18 cellular contexts compared by ENCODE assay signal in genomic region chr2:20149703-20150030, GRCh38.
DNase-seq lines count a peak whose midpoint lies in the region; ATAC-seq, FAIRE-seq and TF ChIP-seq lines count a peak whose summit lies in the region.
"Had no signal": no experiment of that assay in that cellular context is flagged by ENCODE, and none has a peak within 500 bp of the region (broad histone marks: within the 10 kb centered on the region; RNA-seq: fewer than 3 reads in every experiment).

No MANE protein-coding gene starts in this region.

- H2BK20ac ChIP-seq in H1 (ENCODE audit: low read length) = peak overlapping the region; percentile 91

- CTCF ChIA-PET in BJ (lab: Yijun Ruan, JAX) (interaction anchor here (1.3 kb wide), 1 partner anchor 13 kb away, joined by 5 read pairs; no protein-coding TSS in a partner anchor), H1 (lab: Charles Lee; ENCODE audit: partially characterized antibody) (interaction anchor here (1.5 kb wide), 1 partner anchor 41 kb away, joined by 4 read pairs; no protein-coding TSS in a partner anchor)

- peak overlapping the region; percentile 73; the same call in 1 of the 2 replicates for H2BK12ac ChIP-seq in H1 (ENCODE audit: low read depth, low read length)
- H2BK12ac ChIP-seq in neuronal stem cell (ENCODE audit: low read length) = no peak overlapping the region

- H2BK15ac ChIP-seq in H1 (ENCODE audit: low read length) (peak overlapping the region; percentile 36; the same call in 1 of the 2 replicates), neuronal stem cell (ENCODE audit: low read length) (no peak overlapping the region)

- no peak overlapping the region for H3K56ac ChIP-seq in H1 (replicated peaks; ENCODE audit: insufficient read length, low read depth, low read length)

- H2BK5ac ChIP-seq in H1 (ENCODE audit: low read depth, low read length) = peak overlapping the region; percentile 71; the same call in 1 of the 2 replicates
- H2BK5ac ChIP-seq in neuronal stem cell (ENCODE audit: low read length) = no peak overlapping the region

- H3K14ac ChIP-seq in H1 (ENCODE audit: insufficient read length) (no peak overlapping the region), neuronal stem cell (ENCODE audit: low read length) (no peak overlapping the region)

- H3K4me3 ChIP-seq in BJ (ENCODE audit: low read depth, low read length) = 0 out of 2 replicates have a peak overlapping the region, but pooled peaks have one; percentile 1
- H3K4me3 ChIP-seq in NB4 (ENCODE audit: low read depth, low read length) = no peak overlapping the region
- no peak overlapping the region for H3K4me3 ChIP-seq in H1 (ENCODE audit: extremely low read depth in 1 of 4, insufficient read depth in 2 of 4, low read depth in 3 of 4, low read length in 4 of 4)
- H3K4me3 ChIP-seq in neuronal stem cell (ENCODE audit: low read length in 2 of 2) = no peak overlapping the region
- H3K4me3 ChIP-seq: lung, right atrium auricular region had no signal

- no peaks in the 10 kb centered on the region for H3K23me2 ChIP-seq in H1 (ENCODE audit: low read depth, low read length)

- FAIRE-seq in H1 (lab: Jason Lieb, UNC) = no peak
- FAIRE-seq: RCC 7860, TTC549 had no signal

- TF ChIP-seq EP300 in H1 (IDR thresholded peaks at IDR 0.05; ENCODE audit: borderline replicate concordance in 1 of 2, low read depth in 2 of 2, low read length in 2 of 2) = no peak

- H3K9ac ChIP-seq in H1 (replicated peaks in 1 of 4; ENCODE audit: extremely low read depth in 1 of 4, low read depth in 3 of 4, low read length in 3 of 4) = no peak overlapping the region
- no peak overlapping the region for H3K9ac ChIP-seq in neuronal stem cell (ENCODE audit: low read depth, low read length, poor library complexity)

- H3K79me2 ChIP-seq in H1 (ENCODE audit: control insufficient read depth in 1 of 2, insufficient read depth in 2 of 2, low read length in 2 of 2) = no peaks in the 10 kb centered on the region

- TF ChIP-seq CTCF in BJ (IDR thresholded peaks at IDR 0.05; ENCODE audit: insufficient read depth, low read depth, low read length) = no peak
- no peak for TF ChIP-seq CTCF in NB4 (IDR thresholded peaks at IDR 0.05; ENCODE audit: low read depth, low read length)
- no peak for TF ChIP-seq CTCF in H1 (IDR thresholded peaks at IDR 0.05; ENCODE audit: control extremely low read depth in 1 of 3, insufficient read depth in 1 of 3, low read depth in 1 of 3, low read length in 3 of 3)

- DNase-seq in BJ (ENCODE audit: low read depth) = no peak
- no peak for DNase-seq in NB4 (ENCODE audit: low read depth)
- DNase-seq in H1 (ENCODE audit: low read depth in 1 of 2, low spot score in 2 of 2) = no peak
- DNase-seq in neuronal stem cell (ENCODE audit: low spot score) = no peak
- no peak for DNase-seq in HCEC 1CT
- no peak for DNase-seq in activated CD8-positive, alpha-beta memory T cell treated with anti-CD3 and anti-CD28 coated beads, Interleukin-2, amount 50 U/mL, for 48 hours
- DNase-seq: activated CD4-positive, alpha-beta T cell treated with anti-CD3 and anti-CD28 coated beads, Interleukin-2, amount 50 U/mL, for 1 hour; activated naive CD4-positive, alpha-beta T cell treated with anti-CD3 and anti-CD28 coated beads, Interleukin-2, amount 50 U/mL, for 16 hours; activated T-cell treated with anti-CD3 and anti-CD28 coated beads, Interleukin-2, amount 50 U/mL, for 1 hour; naive thymus-derived CD8-positive, alpha-beta T cell; NCI-H2029; NCI-H526 had no signal

- H4K91ac ChIP-seq in H1 (replicated peaks; ENCODE audit: insufficient read length, low read length) = peak overlapping the region; percentile 6
- H4K91ac ChIP-seq in neuronal stem cell (ENCODE audit: low read depth, low read length, poor library complexity) = no peak overlapping the region

- WGBS in H1 (ENCODE audit: extremely low coverage in 1 of 2, insufficient coverage in 1 of 2, insufficient read length in 1 of 2, insufficient replicate concordance in 2 of 2, low coverage in 1 of 2, low lambda C conversion rate in 2 of 2, missing lambda C conversion rate in 1 of 2), 2 experiments = 89% methylated on average over 5 of the region's 5 CpGs; no CpG with 5 or more reads in 1 of the 2 experiments
- WGBS in neuronal stem cell (ENCODE audit: extremely low coverage in 2 of 2, insufficient read length in 2 of 2, insufficient replicate concordance in 1 of 2), 2 donors = no CpG with 5 or more reads among the region's 5 CpGs

- H3K9me3 ChIP-seq in H1 (ENCODE audit: insufficient read depth in 2 of 2, low read depth in 1 of 2, low read length in 1 of 2) = no peaks in the 10 kb centered on the region
- H3K9me3 ChIP-seq in neuronal stem cell (replicated peaks in 1 of 2; ENCODE audit: control insufficient read depth in 2 of 2, insufficient read depth in 1 of 2, low read depth in 1 of 2, low read length in 2 of 2) = no peaks in the 10 kb centered on the region
- H3K9me3 ChIP-seq: right atrium auricular region had no signal

- H3K27me3 ChIP-seq in BJ (ENCODE audit: control insufficient read depth, insufficient read depth, low read length) (no peaks in the 10 kb centered on the region), H1 (replicated peaks in 1 of 4; ENCODE audit: control insufficient read depth in 3 of 4, extremely low read depth in 1 of 4, insufficient read depth in 3 of 4, low read length in 3 of 4) (no peaks in the 10 kb centered on the region), neuronal stem cell (ENCODE audit: control insufficient read depth in 3 of 3, insufficient read depth in 3 of 3, low read depth in 1 of 3, low read length in 3 of 3) (no peaks in the 10 kb centered on the region)
- H3K27me3 ChIP-seq: right atrium auricular region had no signal

- H3K36me3 ChIP-seq in BJ (ENCODE audit: control insufficient read depth, insufficient read depth, low read length) = no peaks in the 10 kb centered on the region
- H3K36me3 ChIP-seq in H1 (ENCODE audit: control insufficient read depth in 2 of 4, insufficient read depth in 4 of 4, low read length in 3 of 4) = no peaks in the 10 kb centered on the region
- no peaks in the 10 kb centered on the region for H3K36me3 ChIP-seq in neuronal stem cell (replicated peaks in 1 of 2; ENCODE audit: control insufficient read depth in 2 of 2, insufficient read depth in 2 of 2, low read length in 2 of 2)
- H3K36me3 ChIP-seq: right atrium auricular region had no signal

- H3K4ac ChIP-seq in H1 (replicated peaks; ENCODE audit: insufficient read length, low read depth, low read length) (peak overlapping the region; percentile 10), neuronal stem cell (ENCODE audit: low read length) (no peak overlapping the region)

- no peak for TF ChIP-seq RAD21 in H1 (IDR thresholded peaks at IDR 0.05 in 1 of 2, conservative IDR thresholded peaks at IDR 0.05 in 1 of 2; ENCODE audit: low read depth in 2 of 2, low read length in 2 of 2)

- H3K18ac ChIP-seq in H1 (ENCODE audit: extremely low read depth, low read length) (no peak overlapping the region), neuronal stem cell (ENCODE audit: low read length) (peak overlapping the region; percentile 73)

- H2AK5ac ChIP-seq in H1 (ENCODE audit: low read depth, low read length) = no peak overlapping the region
- H2AK5ac ChIP-seq in neuronal stem cell (ENCODE audit: low read depth, low read length) = no peak overlapping the region

- H4K20me1 ChIP-seq in H1 (replicated peaks in 1 of 2; ENCODE audit: control insufficient read depth in 1 of 2, insufficient read depth in 2 of 2, low read length in 2 of 2) = no peaks in the 10 kb centered on the region

- H3K23ac ChIP-seq in H1 (ENCODE audit: insufficient read length) = no peak overlapping the region
- no peak overlapping the region for H3K23ac ChIP-seq in neuronal stem cell (ENCODE audit: low read depth, low read length, poor library complexity)

- H2BK120ac ChIP-seq in H1 (replicated peaks; ENCODE audit: low read depth, low read length) (peak overlapping the region; percentile 71), neuronal stem cell (ENCODE audit: low read depth, low read length) (no peak overlapping the region)

- H2AFZ ChIP-seq in H1 (ENCODE audit: low read length) (peak overlapping the region; percentile 73), neuronal stem cell (ENCODE audit: low read length) (peak overlapping the region; percentile 77)

- H3K27ac ChIP-seq in H1 (ENCODE audit: low read depth, low read length) (no peak overlapping the region), neuronal stem cell (replicated peaks; ENCODE audit: low read length) (no peak overlapping the region)
- H3K27ac ChIP-seq: right atrium auricular region had no signal

- H4K5ac ChIP-seq in H1 (ENCODE audit: insufficient read length, low read depth, low read length) = no peak overlapping the region

- no peak overlapping the region for H4K8ac ChIP-seq in H1 (ENCODE audit: extremely low read depth, insufficient read depth, low read length)
- H4K8ac ChIP-seq in neuronal stem cell (ENCODE audit: low read depth, low read length) = no peak overlapping the region

- POLR2A ChIA-PET in BJ (lab: Charles Lee) (no interaction called here), H1 (lab: Charles Lee; ENCODE audit: partially characterized antibody) (interaction anchor here (1.0 kb wide), 1 partner anchor 93 kb away, joined by 3 read pairs; no protein-coding TSS in a partner anchor)

- peak; percentile 10 for TF ChIP-seq POLR2A in NB4 (IDR thresholded peaks at IDR 0.05; ENCODE audit: extremely low read depth, insufficient read length)
- TF ChIP-seq POLR2A in H1 (IDR thresholded peaks at IDR 0.05; ENCODE audit: control extremely low read depth in 1 of 2, low read depth in 2 of 2, low read length in 2 of 2) = no peak

- H3K4me1 ChIP-seq in H1 (replicated peaks in 1 of 4; ENCODE audit: control insufficient read depth in 3 of 4, insufficient read depth in 4 of 4, low read length in 3 of 4) = peaks cover 0 to 19% (median 9%) of the 10 kb centered on the region in 4 experiments; a peak in 6 of 7 replicates
- peaks cover 17 to 28% of the 10 kb centered on the region in 2 donors for H3K4me1 ChIP-seq in neuronal stem cell (ENCODE audit: control insufficient read depth in 2 of 2, insufficient read depth in 1 of 2, low read depth in 1 of 2, low read length in 2 of 2)
- H3K4me1 ChIP-seq: right atrium auricular region had no signal

- H3K4me2 ChIP-seq in H1 (ENCODE audit: insufficient read depth in 1 of 2, low read depth in 2 of 2, low read length in 2 of 2) (peak overlapping the region; percentile 7 to 12; a peak in 2 of 4 replicates), neuronal stem cell (ENCODE audit: insufficient read depth, low read length, poor library complexity, severe bottlenecking) (no peak overlapping the region)

- no peak for ATAC-seq in GM21717 (IDR thresholded peaks at IDR 0.05; ENCODE audit: unreplicated experiment)
- ATAC-seq in GM21825 (IDR thresholded peaks at IDR 0.05; ENCODE audit: unreplicated experiment) = no peak
- ATAC-seq: naive thymus-derived CD8-positive, alpha-beta T cell had no signal

- no peaks in the 10 kb centered on the region for H3K79me1 ChIP-seq in H1 (ENCODE audit: low read depth, low read length)
- no peaks in the 10 kb centered on the region for H3K79me1 ChIP-seq in neuronal stem cell (ENCODE audit: low read depth, low read length)

TF ChIP-seq in H1, 55 proteins besides CTCF, POLR2A, EP300 and RAD21 (continues in another document):
- TF ChIP-seq CBX5 (IDR thresholded peaks at IDR 0.05; ENCODE audit: low read depth, low read length) = no peak
- TF ChIP-seq CEBPB (IDR thresholded peaks at IDR 0.05; ENCODE audit: low read depth, low read length) = no peak
